In genomic region chr1:16366722-16367257, GRCh38 we compare ENCODE assay signal across 8 cellular contexts. TPM values are rescaled to one million over a fixed set of nuclear protein-coding genes. Genes with fewer than 3 reads are reported as not detected.
DNase-seq lines count a peak whose midpoint lies in the region; ATAC-seq, FAIRE-seq and TF ChIP-seq lines count a peak whose summit lies in the region.

TSS of gene SZRD1 (plus strand) at chr1:16367242. CDS start at chr1:16367258, 16 bp downstream.

- no peaks in the 10 kb centered on the region for H3K36me3 ChIP-seq in CD8-positive, alpha-beta memory T cell (ENCODE audit: insufficient read depth, low read length)
- H3K36me3 ChIP-seq in HUES48 (ENCODE audit: control insufficient read depth, insufficient read depth, low read length) (no peaks in the 10 kb centered on the region), NT2/D1 (ENCODE audit: insufficient read depth, insufficient read length, low read length) (peaks cover 3% of the 10 kb centered on the region), H1 (ENCODE audit: control insufficient read depth in 2 of 4, insufficient read depth in 4 of 4, low read length in 3 of 4) (no peaks in the 10 kb centered on the region)

- no peaks in the 10 kb centered on the region for H3K9me3 ChIP-seq in CD8-positive, alpha-beta memory T cell (ENCODE audit: low read length)
- no peaks in the 10 kb centered on the region for H3K9me3 ChIP-seq in HUES48 (ENCODE audit: control insufficient read depth, insufficient read depth, low read length)
- H3K9me3 ChIP-seq in NT2/D1 (ENCODE audit: insufficient read depth, low read length): no peaks in the 10 kb centered on the region
- no peaks in the 10 kb centered on the region for H3K9me3 ChIP-seq in H1 (ENCODE audit: insufficient read depth in 2 of 2, low read depth in 1 of 2, low read length in 1 of 2)

- no peaks in the 10 kb centered on the region for H3K79me1 ChIP-seq in H1 (ENCODE audit: low read depth, low read length)

- peak; percentile 85 for ATAC-seq in GM21423 (IDR thresholded peaks at IDR 0.05; ENCODE audit: unreplicated experiment)
- ATAC-seq in activated CD8-positive, alpha-beta memory T cell treated with anti-CD3 and anti-CD28 coated beads, Interleukin-2, amount 10 ng/mL, durations not matched to agents 7 days and 5 days: peak; percentile 89

- peak within 1 kb of the TSS; percentile 99 for H3K27ac ChIP-seq in CD8-positive, alpha-beta memory T cell (ENCODE audit: low read depth, low read length)
- H3K27ac ChIP-seq in HUES48 (ENCODE audit: low read depth, low read length) (peak within 1 kb of the TSS; percentile 96), H1 (ENCODE audit: low read depth, low read length) (peak within 1 kb of the TSS; percentile 88)

- TF ChIP-seq POLR2A in H1 (IDR thresholded peaks at IDR 0.05; ENCODE audit: control extremely low read depth in 1 of 2, low read depth in 2 of 2, low read length in 2 of 2): no peak

- H3K4me3 Mint-ChIP-seq in CD8-positive, alpha-beta memory T cell: peak within 1 kb of the TSS; percentile 86 to 99 (median 98)
- peak within 1 kb of the TSS; percentile 99 for H3K4me3 Mint-ChIP-seq in activated CD8-positive, alpha-beta memory T cell treated with anti-CD3 and anti-CD28 coated beads, Interleukin-2, amount 10 ng/mL, durations not matched to agents 7 days and 5 days

- no peak within 1 kb of the TSS for H3K23ac ChIP-seq in H1 (ENCODE audit: insufficient read length)

- no peak within 1 kb of the TSS for H2BK15ac ChIP-seq in H1 (ENCODE audit: low read length)

- 4% methylated on average over 16 of the region's 24 CpGs; no CpG with 5 or more reads in 1 of the 2 experiments for WGBS in H1 (ENCODE audit: extremely low coverage in 1 of 2, insufficient coverage in 1 of 2, insufficient read length in 1 of 2, insufficient replicate concordance in 2 of 2, low coverage in 1 of 2, low lambda C conversion rate in 2 of 2, missing lambda C conversion rate in 1 of 2), 2 experiments

- peaks cover 5% of the 10 kb centered on the region; the same call in 1 of the 2 replicates for H3K23me2 ChIP-seq in H1 (ENCODE audit: low read depth, low read length)

- H4K8ac ChIP-seq in H1 (ENCODE audit: extremely low read depth, insufficient read depth, low read length): peak within 1 kb of the TSS; percentile 73

- FAIRE-seq in H1 (lab: Jason Lieb, UNC): peak; percentile 32

- CTCF ChIA-PET in CD8-positive, alpha-beta memory T cell (lab: Charles Lee): interaction anchor here (7.6 kb wide), 1 partner anchor 14 kb away, joined by 72 read pairs; the partner anchor contains the start of gene FBXO42
- CTCF ChIA-PET in activated CD8-positive, alpha-beta memory T cell treated with anti-CD3 and anti-CD28 coated beads, Interleukin-2, amount 10 ng/mL, durations not matched to agents 7 days and 5 days (lab: Charles Lee): interaction anchor here (1.2 to 7.4 kb wide), 6 partner anchors 13 to 286 kb away, joined by 3 to 84 read pairs (median 10); partner anchors contain the start of genes FBXO42 and NECAP2
- CTCF ChIA-PET in H1 (lab: Charles Lee; ENCODE audit: partially characterized antibody): interaction anchor here (1.2 to 4.8 kb wide), 4 partner anchors 10 to 73 kb away, joined by 3 to 44 read pairs (median 6); partner anchors contain the start of genes FBXO42 and NECAP2

- peak within 1 kb of the TSS; percentile 96 for H2BK5ac ChIP-seq in H1 (ENCODE audit: low read depth, low read length)

- H3K4me3 ChIP-seq in CD8-positive, alpha-beta memory T cell (ENCODE audit: low read length): peak within 1 kb of the TSS; percentile 98
- H3K4me3 ChIP-seq in HUES48 (ENCODE audit: low read depth, low read length) (peak within 1 kb of the TSS; percentile 86), NT2/D1 (ENCODE audit: insufficient read length, low read depth) (peak within 1 kb of the TSS; percentile 67), H1 (ENCODE audit: extremely low read depth in 1 of 4, insufficient read depth in 2 of 4, low read depth in 3 of 4, low read length in 4 of 4) (peak within 1 kb of the TSS; percentile 72 to 91 (median 80))

- H4K91ac ChIP-seq in H1 (replicated peaks; ENCODE audit: insufficient read length, low read length): peak within 1 kb of the TSS; percentile 91

- H3K14ac ChIP-seq in H1 (ENCODE audit: insufficient read length): no peak within 1 kb of the TSS

- peak within 1 kb of the TSS; percentile 74 for H2AFZ ChIP-seq in H1 (ENCODE audit: low read length)

- peaks cover 7 to 12% of the 10 kb centered on the region in 2 experiments for H4K20me1 ChIP-seq in H1 (replicated peaks in 1 of 2; ENCODE audit: control insufficient read depth in 1 of 2, insufficient read depth in 2 of 2, low read length in 2 of 2)

- H3K27me3 ChIP-seq in CD8-positive, alpha-beta memory T cell (ENCODE audit: insufficient read depth, low read length, poor library complexity, severe bottlenecking): no peaks in the 10 kb centered on the region
- H3K27me3 ChIP-seq in HUES48 (ENCODE audit: control insufficient read depth, insufficient read depth, low read length) (no peaks in the 10 kb centered on the region), NT2/D1 (ENCODE audit: insufficient read depth, insufficient read length) (no peaks in the 10 kb centered on the region), H1 (replicated peaks in 1 of 4; ENCODE audit: control insufficient read depth in 3 of 4, extremely low read depth in 1 of 4, insufficient read depth in 3 of 4, low read length in 3 of 4) (no peaks in the 10 kb centered on the region)

- peak within 1 kb of the TSS; percentile 92 for H3K56ac ChIP-seq in H1 (replicated peaks; ENCODE audit: insufficient read length, low read depth, low read length)

- H3K36me3 Mint-ChIP-seq in CD8-positive, alpha-beta memory T cell: peaks cover 0 to 19% (median 0%) of the 10 kb centered on the region in 3 donors
- peaks cover 12% of the 10 kb centered on the region for H3K36me3 Mint-ChIP-seq in activated CD8-positive, alpha-beta memory T cell treated with anti-CD3 and anti-CD28 coated beads, Interleukin-2, amount 10 ng/mL, durations not matched to agents 7 days and 5 days

- no peak within 1 kb of the TSS for H2BK120ac ChIP-seq in H1 (replicated peaks; ENCODE audit: low read depth, low read length)

- H2BK20ac ChIP-seq in H1 (ENCODE audit: low read length): no peak within 1 kb of the TSS

- TF ChIP-seq CTCF in H1 (IDR thresholded peaks at IDR 0.05; ENCODE audit: control extremely low read depth in 1 of 3, insufficient read depth in 1 of 3, low read depth in 1 of 3, low read length in 3 of 3): no peak

- H2AK5ac ChIP-seq in H1 (ENCODE audit: low read depth, low read length): no peak within 1 kb of the TSS

- H3K9me3 Mint-ChIP-seq in CD8-positive, alpha-beta memory T cell: no peaks in the 10 kb centered on the region
- H3K9me3 Mint-ChIP-seq in activated CD8-positive, alpha-beta memory T cell treated with anti-CD3 and anti-CD28 coated beads, Interleukin-2, amount 10 ng/mL, durations not matched to agents 7 days and 5 days (ENCODE audit: low read depth): no peaks in the 10 kb centered on the region

- H2BK12ac ChIP-seq in H1 (ENCODE audit: low read depth, low read length): no peak within 1 kb of the TSS

- peaks cover 32 to 42% (median 42%) of the 10 kb centered on the region in 3 donors for H3K4me1 Mint-ChIP-seq in CD8-positive, alpha-beta memory T cell
- peaks cover 42% of the 10 kb centered on the region for H3K4me1 Mint-ChIP-seq in activated CD8-positive, alpha-beta memory T cell treated with anti-CD3 and anti-CD28 coated beads, Interleukin-2, amount 10 ng/mL, durations not matched to agents 7 days and 5 days

- TF ChIP-seq RAD21 in H1 (IDR thresholded peaks at IDR 0.05 in 1 of 2, conservative IDR thresholded peaks at IDR 0.05 in 1 of 2; ENCODE audit: low read depth in 2 of 2, low read length in 2 of 2): no peak

- peaks cover 20 to 40% of the 10 kb centered on the region in 2 experiments for H3K79me2 ChIP-seq in H1 (ENCODE audit: control insufficient read depth in 1 of 2, insufficient read depth in 2 of 2, low read length in 2 of 2)

- H3K27ac Mint-ChIP-seq in CD8-positive, alpha-beta memory T cell: peak within 1 kb of the TSS; percentile 99 to 100 (median 99)
- H3K27ac Mint-ChIP-seq in activated CD8-positive, alpha-beta memory T cell treated with anti-CD3 and anti-CD28 coated beads, Interleukin-2, amount 10 ng/mL, durations not matched to agents 7 days and 5 days: peak within 1 kb of the TSS; percentile 99

- peak within 1 kb of the TSS; percentile 93 for H4K5ac ChIP-seq in H1 (ENCODE audit: insufficient read length, low read depth, low read length)

- H3K4me2 ChIP-seq in H1 (ENCODE audit: insufficient read depth in 1 of 2, low read depth in 2 of 2, low read length in 2 of 2): peak within 1 kb of the TSS; percentile 65 to 83

- H3K4me1 ChIP-seq in CD8-positive, alpha-beta memory T cell (ENCODE audit: insufficient read depth, low read length): peaks cover 35% of the 10 kb centered on the region
- H3K4me1 ChIP-seq in HUES48 (ENCODE audit: control insufficient read depth, insufficient read depth, low read length) (peaks cover 14% of the 10 kb centered on the region; the same call in 1 of the 2 replicates), NT2/D1 (ENCODE audit: insufficient read depth, insufficient read length) (no peaks in the 10 kb centered on the region), H1 (replicated peaks in 1 of 4; ENCODE audit: control insufficient read depth in 3 of 4, insufficient read depth in 4 of 4, low read length in 3 of 4) (peaks cover 0 to 3% (median 1%) of the 10 kb centered on the region in 4 experiments; a peak in 2 of 7 replicates)

- POLR2A ChIA-PET in CD8-positive, alpha-beta memory T cell (lab: Charles Lee): interaction anchor here (0.8 to 2.5 kb wide), 4 partner anchors 11 to 74 kb away, joined by 3 to 10 read pairs (median 4); partner anchors contain the start of gene NECAP2
- POLR2A ChIA-PET in H1 (lab: Charles Lee; ENCODE audit: partially characterized antibody): interaction anchor here (1.3 to 4.7 kb wide), 6 partner anchors 9 to 199 kb away, joined by 3 to 32 read pairs (median 8); partner anchors contain the start of gene FBXO42

- 0 out of 3 replicates have a peak, but pooled peaks of 1 of the 2 experiments have one; percentile 53 for TF ChIP-seq EP300 in H1 (IDR thresholded peaks at IDR 0.05; ENCODE audit: borderline replicate concordance in 1 of 2, low read depth in 2 of 2, low read length in 2 of 2)

- no peak within 1 kb of the TSS for H3K4ac ChIP-seq in H1 (replicated peaks; ENCODE audit: insufficient read length, low read depth, low read length)

- DNase-seq in CD8-positive, alpha-beta memory T cell: peak; percentile 94 to 98 (median 95)
- DNase-seq in NT2/D1 (ENCODE audit: low read depth, low spot score) (peak; percentile 95), H1 (ENCODE audit: low read depth in 1 of 2, low spot score in 2 of 2) (peak; percentile 82 to 97), medulla oblongata (ENCODE audit: extremely low spot score) (peak; percentile 99)
- peak; percentile 98 for DNase-seq in activated CD8-positive, alpha-beta memory T cell treated with anti-CD3 and anti-CD28 coated beads, Interleukin-2, amount 10 ng/mL, durations not matched to agents 7 days and 5 days
- peak; percentile 90 for DNase-seq in stimulated activated CD8-positive, alpha-beta memory T cell treated with anti-CD3 and anti-CD28 coated beads, Interleukin-12 subunit alpha, Interleukin-12 subunit beta, amount 100 ng/mL, for 1 hour (ENCODE audit: low read depth)

- H3K9ac ChIP-seq in HUES48 (ENCODE audit: low read depth, low read length) (peak within 1 kb of the TSS; percentile 92), NT2/D1 (ENCODE audit: insufficient read length, low read depth) (peak within 1 kb of the TSS; percentile 90), H1 (replicated peaks in 1 of 4; ENCODE audit: extremely low read depth in 1 of 4, low read depth in 3 of 4, low read length in 3 of 4) (peak within 1 kb of the TSS; percentile 65 to 83 (median 77))

- peak within 1 kb of the TSS; percentile 96 for H3K18ac ChIP-seq in H1 (ENCODE audit: extremely low read depth, low read length)

- no peaks in the 10 kb centered on the region for H3K27me3 Mint-ChIP-seq in CD8-positive, alpha-beta memory T cell
- H3K27me3 Mint-ChIP-seq in activated CD8-positive, alpha-beta memory T cell treated with anti-CD3 and anti-CD28 coated beads, Interleukin-2, amount 10 ng/mL, durations not matched to agents 7 days and 5 days: no peaks in the 10 kb centered on the region

RNA-seq across cellular contexts. Expression of gene SZRD1, which starts in this region (rescaled TPM):
- total RNA-seq in CD8-positive, alpha-beta memory T cell: 100 to 1,000 TPM; 208 to 216 TPM
- polyA plus RNA-seq in CD8-positive, alpha-beta memory T cell: 49.2 TPM
- 100 to 1,000 TPM; 161 to 189 TPM for total RNA-seq in activated CD8-positive, alpha-beta memory T cell treated with anti-CD3 and anti-CD28 coated beads, Interleukin-2, amount 10 ng/mL, durations not matched to agents 7 days and 5 days
- 108 and 116 TPM in 2 replicates for total RNA-seq in H1 (2021; fragmentation: NEBNext Ultra II Directional; extraction: Animal tissue kit (Norgen Biotek cat#: 25700))
- polyA plus RNA-seq in H1 (2011; rRNA removed): 97.8 and 108 TPM in 2 replicates
- polyA plus RNA-seq in H1 (2011; cell fraction: cytosol; rRNA removed): 84.8 TPM
- polyA plus RNA-seq in H1 (2011; cell fraction: nucleus; rRNA removed): 75.4 TPM
- 68.4 to 77.5 TPM (median 74.2 TPM) in 4 replicates for polyA plus RNA-seq in H1 (2012, experiment 1 of 2)
- polyA plus RNA-seq in H1 (2012, experiment 2 of 2): 101 TPM
- polyA plus RNA-seq in H1 (2013, experiment 1 of 2): 78.2 TPM
- polyA plus RNA-seq in H1 (2013, experiment 2 of 2): 77.6 TPM
- polyA minus RNA-seq in H1 (2011; rRNA and poly(A)+ RNA removed): 41.9 and 47.3 TPM in 2 replicates
- 52.3 TPM for polyA minus RNA-seq in H1 (2011; cell fraction: cytosol; rRNA and poly(A)+ RNA removed)
- polyA minus RNA-seq in H1 (2011; cell fraction: nucleus; rRNA and poly(A)+ RNA removed): 27.3 TPM

Comparison
In these comparisons a context has a peak if more than half of its experiments do, and no peak if none do; other contexts are left out.
1. Peak in every context shown above with its lines: DNase-seq, ATAC-seq, H3K4me3 ChIP-seq and H3K27ac ChIP-seq.